ENCODE assay signal across 9 cellular contexts in genomic region chr19:45103625-45104319, GRCh38. TPM values are rescaled to one million over a fixed set of nuclear protein-coding genes. Genes with fewer than 3 reads are reported as not detected.
A peak's percentile ranks its signal among the peaks of the same experiment; 100 is the strongest.
DNase-seq lines count a peak whose midpoint lies in the region; ATAC-seq, FAIRE-seq and TF ChIP-seq lines count a peak whose summit lies in the region.
"Had no signal": no experiment of that assay in that cellular context is flagged by ENCODE, and none has a peak within 500 bp of the region (broad histone marks: within the 10 kb centered on the region; RNA-seq: fewer than 3 reads in every experiment).

No MANE protein-coding gene starts in this region.

- 30 to 39% (median 34%) methylated on average over 22 of the region's 22 CpGs for WGBS in small intestine, 3 donors

- DNase-seq in DMS53 (lab: John Stamatoyannopoulos, UW) (peak; percentile 44), DMS53 treated with DMSO at 0.1 percent for 48 hours (lab: John Stamatoyannopoulos, UW; ENCODE audit: unreplicated experiment) (no peak), NCI-H510A treated with DMSO at 0.1 percent for 48 hours (lab: John Stamatoyannopoulos, UW) (peak; percentile 82), epithelial cell of proximal tubule (ENCODE audit: low read depth) (no peak), small intestine (no peak), pons (ENCODE audit: low spot score) (no peak), putamen (ENCODE audit: low spot score) (no peak)

- no peak for ATAC-seq in SK-N-SH treated with all-trans-retinoic acid at 6 μM for 48 hours

- TF ChIP-seq CTCF in epithelial cell of proximal tubule (conservative IDR thresholded peaks at IDR 0.05; ENCODE audit: low read depth, low read length), result peak; percentile 30

- peak overlapping the region; percentile 28 for H3K4me3 ChIP-seq in epithelial cell of proximal tubule (ENCODE audit: low read depth, low read length)
- no peak overlapping the region for H3K4me3 ChIP-seq in small intestine (ENCODE audit: low read depth in 1 of 2, low read length in 2 of 2)

- no peaks in the 10 kb centered on the region for H3K36me3 ChIP-seq in small intestine (ENCODE audit: control insufficient read depth in 2 of 2, insufficient read depth in 2 of 2, low read length in 2 of 2)

- FAIRE-seq in small intestine (lab: Jason Lieb, UNC), result no peak
- FAIRE-seq: A204.1 had no signal

- H3K27me3 ChIP-seq in small intestine (ENCODE audit: control insufficient read depth in 2 of 2, insufficient read depth in 2 of 2, low read length in 2 of 2), result no peaks in the 10 kb centered on the region

- no peaks in the 10 kb centered on the region for H3K9me3 ChIP-seq in small intestine (ENCODE audit: control insufficient read depth, low read depth)

- peak overlapping the region; percentile 44 to 69 for H3K27ac ChIP-seq in small intestine (ENCODE audit: low read depth in 1 of 2, low read length in 1 of 2)

- H3K4me1 ChIP-seq in small intestine (ENCODE audit: control insufficient read depth in 2 of 2, insufficient read depth in 1 of 2, low read depth in 1 of 2, low read length in 1 of 2), result peaks cover 22 to 26% of the 10 kb centered on the region in 2 donors

TF ChIP-seq in SK-N-SH treated with all-trans-retinoic acid at 6 μM for 48 hours, 23 proteins besides CTCF, POLR2A, EP300 and RAD21:
- no peak for TF ChIP-seq OSR1 (CRISPR knock-in tag; IDR thresholded peaks at IDR 0.05)
- TF ChIP-seq RARB (CRISPR knock-in tag; IDR thresholded peaks at IDR 0.05), result no peak
- no peak for TF ChIP-seq ZNF70 (CRISPR knock-in tag; IDR thresholded peaks at IDR 0.05)
- no peak for TF ChIP-seq CSRNP3 (CRISPR knock-in tag; IDR thresholded peaks at IDR 0.05)
- TF ChIP-seq ZNF565 (CRISPR knock-in tag; conservative IDR thresholded peaks at IDR 0.05; ENCODE audit: low read depth), result no peak
- no peak for TF ChIP-seq ISL1 (CRISPR knock-in tag; IDR thresholded peaks at IDR 0.05)
- TF ChIP-seq ZC3H10 (CRISPR knock-in tag; IDR thresholded peaks at IDR 0.05), result no peak
- no peak for TF ChIP-seq ARNTL (CRISPR knock-in tag; IDR thresholded peaks at IDR 0.05; ENCODE audit: borderline replicate concordance, low read depth)
- no peak for TF ChIP-seq ZNF8 (CRISPR knock-in tag; IDR thresholded peaks at IDR 0.05)
- TF ChIP-seq ESRRG (CRISPR knock-in tag; IDR thresholded peaks at IDR 0.05), result no peak
- TF ChIP-seq TOX (CRISPR knock-in tag; IDR thresholded peaks at IDR 0.05; ENCODE audit: borderline replicate concordance), result no peak
- no peak for TF ChIP-seq GLIS3 (CRISPR knock-in tag; IDR thresholded peaks at IDR 0.05)
- TF ChIP-seq BACH2 (CRISPR knock-in tag; IDR thresholded peaks at IDR 0.05; ENCODE audit: borderline replicate concordance), result no peak

RNA-seq across cellular contexts. Expression of gene PPP1R37, which starts 10.8 kb away (rescaled TPM):
- 42.5 and 64.0 TPM in 2 replicates for total RNA-seq in epithelial cell of proximal tubule
- polyA plus RNA-seq in small intestine, result 10 to 100 TPM; 19.5 to 32.4 (median 30.9) TPM

RNA-seq across cellular contexts. Expression of gene GEMIN7, which starts 24.7 kb away (rescaled TPM):
- 38.2 and 58.2 TPM in 2 replicates for total RNA-seq in epithelial cell of proximal tubule
- 10 to 100 TPM; 33.2 to 49.7 (median 37.6) TPM for polyA plus RNA-seq in small intestine

RNA-seq across cellular contexts. Expression of gene ZNF296, which starts 27.5 kb away (rescaled TPM):
- total RNA-seq in epithelial cell of proximal tubule, result 1.7 and 3.0 TPM in 2 replicates
- polyA plus RNA-seq in small intestine, result 10 to 100 TPM in 1 of 3 donors, 1 to 10 TPM in 2; 4.7 to 10.3 (median 8.6) TPM

RNA-seq across cellular contexts. Expression of gene NKPD1, which starts 57.0 kb away (rescaled TPM):
- total RNA-seq in epithelial cell of proximal tubule, result 0.29 TPM in 1 of 2 replicates, not detected in the other
- polyA plus RNA-seq in small intestine, result under 1 TPM in 1 of 3 donors, not detected in 2; 0.09 TPM

Comparison
In these comparisons a context has a peak if more than half of its experiments do, and no peak if none do; other contexts are left out.
1. DNase-seq: peak in DMS53 (single experiment) and NCI-H510A treated with DMSO at 0.1 percent for 48 hours (single experiment); none in DMS53 treated with DMSO at 0.1 percent for 48 hours (single experiment), epithelial cell of proximal tubule (single experiment), small intestine (single experiment), pons (single experiment) and putamen (single experiment).